In the genomic region with DNA sequence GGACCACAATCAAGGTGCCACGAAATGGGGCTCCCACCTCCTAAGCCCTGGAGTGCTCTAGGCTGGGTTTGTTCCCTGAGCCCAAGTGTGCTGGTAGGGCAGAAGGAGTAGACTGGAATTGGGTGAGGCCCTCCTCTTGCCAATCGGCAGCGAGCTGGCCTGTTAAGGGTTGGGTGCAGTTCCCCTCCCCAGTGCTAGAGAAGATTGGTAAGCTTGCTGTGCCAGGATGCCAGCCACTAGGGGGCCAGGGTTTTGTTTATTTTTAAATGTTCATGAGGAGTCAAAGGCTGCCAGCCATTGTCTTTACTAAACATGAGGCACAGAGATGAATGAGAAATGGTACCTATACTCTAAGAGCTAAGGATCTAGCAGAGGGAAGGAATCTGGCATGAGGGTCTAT, we compare ENCODE assay signal across 1 cellular context.
TF ChIP-seq lines count a peak whose summit lies in the region.

No MANE protein-coding gene starts in this region.

TF ChIP-seq in SK-N-SH, 30 proteins besides CTCF, POLR2A, EP300 and RAD21 (continued from another document):
- no peak for TF ChIP-seq FOSL2 (IDR thresholded peaks at IDR 0.05; ENCODE audit: borderline replicate concordance, low read depth)
